8 cellular contexts compared by ENCODE assay signal in genomic region chr19:39846176-39846677, GRCh38. TPM values are rescaled to one million over a fixed set of nuclear protein-coding genes. Genes with fewer than 3 reads are reported as not detected.
A peak's percentile ranks its signal among the peaks of the same experiment; 100 is the strongest.
DNase-seq lines count a peak whose midpoint lies in the region; ATAC-seq and TF ChIP-seq lines count a peak whose summit lies in the region.

Gene FBL, minus strand, starts transcription at chr19:39846379. Its CDS starts 79 bp downstream, at chr19:39846300.

- TF ChIP-seq CTCF in parathyroid adenoma (IDR thresholded peaks at IDR 0.05) (no peak), tibial nerve (IDR thresholded peaks at IDR 0.05) (no peak)

- peak; percentile 70 for ATAC-seq in HG02678 (IDR thresholded peaks at IDR 0.05; ENCODE audit: unreplicated experiment)
- peak; percentile 95 for ATAC-seq in Right ventricle myocardium inferior

- peaks cover 8% of the 10 kb centered on the region for H3K4me1 ChIP-seq in parathyroid adenoma
- H3K4me1 ChIP-seq in tibial nerve, result peaks cover 0 to 52% (median 23%) of the 10 kb centered on the region in 4 donors

- WGBS in tibial nerve, 2 donors, result 0 to 1% methylated on average over 27 to 47 of the region's 47 CpGs

- peak within 1 kb of the TSS; percentile 88 for H3K4me2 ChIP-seq in parathyroid adenoma (ENCODE audit: low read length)

- H3K9me3 ChIP-seq in parathyroid adenoma (ENCODE audit: control insufficient read depth, low read length), result no peaks in the 10 kb centered on the region
- no peaks in the 10 kb centered on the region for H3K9me3 ChIP-seq in tibial nerve

- H3K4me3 ChIP-seq in parathyroid adenoma (ENCODE audit: low read depth, low read length), result peak within 1 kb of the TSS; percentile 91
- peak within 1 kb of the TSS; percentile 56 to 93 (median 82) for H3K4me3 ChIP-seq in tibial nerve

- peaks cover 24% of the 10 kb centered on the region for H3K79me2 ChIP-seq in parathyroid adenoma

- no peaks in the 10 kb centered on the region for H3K36me3 ChIP-seq in parathyroid adenoma (ENCODE audit: control insufficient read depth, insufficient read depth, low read length)
- no peaks in the 10 kb centered on the region for H3K36me3 ChIP-seq in tibial nerve

- H3K27me3 ChIP-seq in parathyroid adenoma (ENCODE audit: control insufficient read depth, insufficient read depth, low read length) (no peaks in the 10 kb centered on the region), tibial nerve (no peaks in the 10 kb centered on the region)

- H2AFZ ChIP-seq in parathyroid adenoma, result peak within 1 kb of the TSS; percentile 97

- DNase-seq in NCI-H128 (lab: John Stamatoyannopoulos, UW; ENCODE audit: unreplicated experiment) (peak; percentile 93), SW 1271 (lab: John Stamatoyannopoulos, UW) (peak; percentile 70 to 73), Right ventricle myocardium inferior (ENCODE audit: missing footprints) (peak; percentile 99), tibial nerve (ENCODE audit: low spot score in 2 of 2) (peak; percentile 90 to 92)
- DNase-seq in activated naive CD8-positive, alpha-beta T cell treated with anti-CD3 and anti-CD28 coated beads, Interleukin-2, amount 50 U/mL, for 16 hours (ENCODE audit: low read depth, low spot score), result peak; percentile 96

- intact Hi-C loops in Right ventricle myocardium inferior (cut with DNase I), result loop anchor here (10.0 kb wide), 1 partner anchor 311 kb away; the partner anchor contains the start of gene EID2B

- TF ChIP-seq EP300 in tibial nerve (IDR thresholded peaks at IDR 0.05), result peak; percentile 88 to 91

- peak; percentile 82 for TF ChIP-seq POLR2A in GM10847 (IDR thresholded peaks at IDR 0.05; ENCODE audit: extremely low read depth, insufficient read length)
- peak; percentile 48 to 74 for TF ChIP-seq POLR2A in tibial nerve (IDR thresholded peaks at IDR 0.05)

- H3K9ac ChIP-seq in parathyroid adenoma, result peak within 1 kb of the TSS; percentile 69

- H3K27ac ChIP-seq in parathyroid adenoma, result peak within 1 kb of the TSS; percentile 77
- H3K27ac ChIP-seq in tibial nerve, result peak within 1 kb of the TSS; percentile 87 to 97 (median 90)

RNA-seq across cellular contexts. Expression of gene FBL, which starts in this region (rescaled TPM):
- total RNA-seq in Right ventricle myocardium inferior, result 64.8 TPM
- total RNA-seq in tibial nerve, result 100 to 1,000 TPM; 170 to 204 (median 177) TPM

Comparison
In these comparisons a context has a peak if more than half of its experiments do, and no peak if none do; other contexts are left out.
1. Peak in every context shown above with its lines: DNase-seq, ATAC-seq, H3K4me3 ChIP-seq and H3K27ac ChIP-seq.